17 cellular contexts compared by ENCODE assay signal in the genomic region with DNA sequence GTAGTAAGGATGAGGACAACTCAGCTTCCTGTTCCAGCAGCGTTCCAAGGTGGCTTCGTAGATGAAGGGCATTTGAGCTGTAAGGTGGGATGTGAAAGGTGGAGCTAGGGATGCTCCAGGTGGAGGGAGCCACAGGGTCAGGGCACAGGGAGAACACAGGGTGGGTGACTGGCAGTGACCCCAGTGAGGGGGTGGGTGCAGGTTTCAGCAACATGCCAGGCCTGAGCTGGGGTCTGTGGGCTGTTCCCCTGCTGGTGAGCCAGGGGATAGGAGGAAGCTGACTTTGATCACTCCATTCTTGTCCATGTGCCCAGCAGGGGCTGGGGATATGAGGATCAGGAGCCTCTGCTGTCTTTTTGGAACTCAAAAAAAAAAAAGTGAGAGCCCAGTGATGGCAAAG. TPM values are rescaled to one million over a fixed set of nuclear protein-coding genes. Genes with fewer than 3 reads are reported as not detected.
DNase-seq lines count a peak whose midpoint lies in the region; ATAC-seq, FAIRE-seq and TF ChIP-seq lines count a peak whose summit lies in the region.
"Had no signal": no experiment of that assay in that cellular context is flagged by ENCODE, and none has a peak within 500 bp of the region (broad histone marks: within the 10 kb centered on the region; RNA-seq: fewer than 3 reads in every experiment).

No MANE protein-coding gene starts in this region.

- H3K4me1 ChIP-seq in HEK293 (ENCODE audit: control insufficient read depth, insufficient read depth, low read length), result no peaks in the 10 kb centered on the region
- no peaks in the 10 kb centered on the region for H3K4me1 ChIP-seq in K562 (replicated peaks in 1 of 2; ENCODE audit: control insufficient read depth in 2 of 2, insufficient read depth in 2 of 2, low read length in 2 of 2)
- H3K4me1 ChIP-seq in mesendoderm (ENCODE audit: control insufficient read depth, low read depth, low read length), result no peaks in the 10 kb centered on the region

- POLR2A ChIA-PET in HEK293 (lab: Yijun Ruan, JAX) (no interaction called here), K562 (lab: Yijun Ruan, JAX) (interaction anchor here (0.6 to 3.0 kb wide), 3 partner anchors 10 to 207 kb away, joined by 3 to 14 read pairs (median 3); no protein-coding TSS in a partner anchor)

- no peak overlapping the region for H3K9ac ChIP-seq in K562 (ENCODE audit: insufficient read depth in 1 of 2, low read depth in 2 of 2, low read length in 2 of 2)
- H3K9ac ChIP-seq in mesendoderm (ENCODE audit: low read length), result no peak overlapping the region

- H3K4ac ChIP-seq in mesendoderm (ENCODE audit: low read depth, low read length), result no peak overlapping the region

- no peak overlapping the region for H4K5ac ChIP-seq in mesendoderm (ENCODE audit: low read length)

- no peak overlapping the region for H4K8ac ChIP-seq in mesendoderm (ENCODE audit: low read depth, low read length)

- no peak overlapping the region for H2AK5ac ChIP-seq in mesendoderm (ENCODE audit: low read length)

- H3K36me3 ChIP-seq in HEK293 (ENCODE audit: control insufficient read depth in 2 of 2, insufficient read depth in 1 of 2, low read length in 2 of 2) (no peaks in the 10 kb centered on the region), K562 (ENCODE audit: control insufficient read depth, insufficient read depth, low read length) (no peaks in the 10 kb centered on the region), mesendoderm (ENCODE audit: control insufficient read depth, insufficient read depth, low read length) (no peaks in the 10 kb centered on the region)

- H3K79me1 ChIP-seq in mesendoderm (ENCODE audit: low read length), result no peaks in the 10 kb centered on the region

- FAIRE-seq in K562 (lab: Jason Lieb, UNC), result no peak
- FAIRE-seq: TTC549 had no signal

- no peak overlapping the region for H3K4me2 ChIP-seq in K562 (ENCODE audit: insufficient read depth, low read length)
- H3K4me2 ChIP-seq in mesendoderm (ENCODE audit: low read length), result no peak overlapping the region

- TF ChIP-seq CTCF in HEK293 (tag by site-specific recombination; IDR thresholded peaks at IDR 0.05), result peak; percentile 43; the same call in 1 of the 2 replicates
- TF ChIP-seq CTCF in K562 (IDR thresholded peaks at IDR 0.05 in 2 of 3, conservative IDR thresholded peaks at IDR 0.05 in 1 of 3; ENCODE audit: insufficient read depth in 2 of 3, low read depth in 1 of 3, low read length in 3 of 3), result peak; percentile 35 to 49 (median 44); a peak in 4 of 6 replicates

- no peak for TF ChIP-seq EP300 in K562 (IDR thresholded peaks at IDR 0.05; ENCODE audit: low read length)

- CTCF ChIA-PET in HEK293 (lab: Yijun Ruan, JAX) (interaction anchor here (0.6 to 1.8 kb wide), 6 partner anchors 12 to 1944 kb away, joined by 3 to 11 read pairs (median 4); no protein-coding TSS in a partner anchor), K562 (lab: Yijun Ruan, JAX; ENCODE audit: low intra/inter-chr PET ratio) (no interaction called here)

- in situ Hi-C loops in K562 (cut with MboI), result no loop called here

- H3K56ac ChIP-seq in mesendoderm (ENCODE audit: low read length), result no peak overlapping the region

- no peak overlapping the region for H3K23ac ChIP-seq in mesendoderm (ENCODE audit: low read length)

- no TSS peak for BruUV-seq in K562 (replicated peaks; lab: Mats Ljungman, UMichigan)

- no peaks in the 10 kb centered on the region for H3K9me1 ChIP-seq in K562 (ENCODE audit: control insufficient read depth, insufficient read depth, low read length)

- peak; percentile 55; the same call in 2 of the 3 replicates for ATAC-seq in K562
- no peak for ATAC-seq in GM18505 (IDR thresholded peaks at IDR 0.05; ENCODE audit: unreplicated experiment)
- ATAC-seq in GM18909 (IDR thresholded peaks at IDR 0.05; ENCODE audit: poor library complexity, unreplicated experiment), result no peak
- ATAC-seq: activated naive CD4-positive, alpha-beta T cell treated with anti-CD3 and anti-CD28 coated beads, Interleukin-2, amount 50 U/mL, for 72 hours had no signal

- no peak overlapping the region for H2BK120ac ChIP-seq in mesendoderm (ENCODE audit: low read depth, low read length)

- no peak for TF ChIP-seq RAD21 in K562 (CRISPR knock-in tag; conservative IDR thresholded peaks at IDR 0.05 in 1 of 2, IDR thresholded peaks at IDR 0.05 in 1 of 2)

- no peak overlapping the region for H2AFZ ChIP-seq in K562 (ENCODE audit: low read depth, low read length)

- TF ChIP-seq POLR2A in K562 (conservative IDR thresholded peaks at IDR 0.05) (no peak), GM18505 (IDR thresholded peaks at IDR 0.05; ENCODE audit: borderline replicate concordance, extremely low read depth, insufficient read depth, insufficient read length) (no peak)

- 0% methylated on average over 2 of the region's 2 CpGs for WGBS in K562 (ENCODE audit: insufficient coverage, low coverage, missing lambda C conversion rate)
- no CpG with 5 or more reads among the region's 2 CpGs for WGBS in mesendoderm (ENCODE audit: extremely low coverage, insufficient coverage, low lambda C conversion rate)

- no peaks in the 10 kb centered on the region for H3K79me2 ChIP-seq in K562 (ENCODE audit: control insufficient read depth, insufficient read depth, low read length)
- H3K79me2 ChIP-seq in mesendoderm (ENCODE audit: control insufficient read depth, insufficient read depth, low read length), result no peaks in the 10 kb centered on the region

- H3K9me3 ChIP-seq in HEK293 (ENCODE audit: control insufficient read depth, insufficient read depth, low read depth, low read length) (no peaks in the 10 kb centered on the region), K562 (replicated peaks; ENCODE audit: control insufficient read depth, insufficient read depth, low read depth, low read length) (no peaks in the 10 kb centered on the region)

- no peak overlapping the region for H2BK5ac ChIP-seq in mesendoderm (ENCODE audit: low read length)

- peaks cover 14% of the 10 kb centered on the region; the same call in 1 of the 2 replicates for H4K20me1 ChIP-seq in K562 (replicated peaks; ENCODE audit: control insufficient read depth, insufficient read depth, low read length)

- H3K4me3 ChIP-seq in HEK293 (ENCODE audit: low read depth, low read length), result no peak overlapping the region
- H3K4me3 ChIP-seq in K562, result no peak overlapping the region
- H3K4me3 ChIP-seq in mesendoderm (ENCODE audit: low read length), result no peak overlapping the region
- H3K4me3 ChIP-seq: coronary artery had no signal

- H2BK15ac ChIP-seq in mesendoderm (replicated peaks; ENCODE audit: low read depth), result no peak overlapping the region

- H3K27ac ChIP-seq in HEK293 (ENCODE audit: extremely low read depth, low read depth, low read length) (no peak overlapping the region), K562 (ENCODE audit: extremely low read depth, low read depth, low read length) (no peak overlapping the region), mesendoderm (ENCODE audit: low read depth, low read length) (no peak overlapping the region)
- H3K27ac ChIP-seq: coronary artery had no signal

- no peak overlapping the region for H3K18ac ChIP-seq in mesendoderm (ENCODE audit: low read length)

- H3K27me3 ChIP-seq in K562 (ENCODE audit: control insufficient read depth in 2 of 2, insufficient read depth in 2 of 2, low read length in 2 of 2) (peaks cover 30 to 63% of the 10 kb centered on the region in 2 experiments), mesendoderm (ENCODE audit: insufficient read depth, low read length, poor library complexity) (no peaks in the 10 kb centered on the region)

- intact Hi-C loops in K562 (cut with micrococcal nuclease), result no loop called here

- DNase-seq in AG20443 (ENCODE audit: low spot score), result peak; percentile 7
- DNase-seq in K562 (ENCODE audit: extremely low read depth in 1 of 4, low spot score in 3 of 4), result peak in 3 of 4 experiments; percentile 18 to 48 (median 42)
- DNase-seq in mesendoderm, result peak; percentile 46
- no peak for DNase-seq in hypothalamus (lab: John Stamatoyannopoulos, UW)
- DNase-seq in foreskin melanocyte, result no peak
- DNase-seq: DND-41; immature natural killer cell; NCI-H187 treated with DMSO at 0.1 percent for 48 hours; Right ventricle myocardium superior; stimulated activated CD4-positive, alpha-beta T cell treated with anti-CD3 and anti-CD28 coated beads, Interleukin-4, amount 100 ng/mL, for 24 hours; stimulated activated naive B cell treated with anti-CD40 and anti-IgM and Interleukin-4, amounts not matched to agents 10 μg/mL and 1 μg/mL and 100 μg/mL, for 72 hours had no signal

TF ChIP-seq in K562, 482 proteins besides CTCF, POLR2A, EP300 and RAD21 (continues in another document):
- TF ChIP-seq, protein P1, sequence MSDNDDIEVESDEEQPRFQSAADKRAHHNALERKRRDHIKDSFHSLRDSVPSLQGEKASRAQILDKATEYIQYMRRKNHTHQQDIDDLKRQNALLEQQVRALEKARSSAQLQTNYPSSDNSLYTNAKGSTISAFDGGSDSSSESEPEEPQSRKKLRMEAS (CRISPR knock-in tag; IDR thresholded peaks at IDR 0.05), result no peak
- TF ChIP-seq KAT7 (CRISPR knock-in tag; IDR thresholded peaks at IDR 0.05; ENCODE audit: borderline replicate concordance) (no peak), HNRNPUL1 (IDR thresholded peaks at IDR 0.05; ENCODE audit: low read length) (no peak), ZNF408 (CRISPR knock-in tag; IDR thresholded peaks at IDR 0.05; ENCODE audit: low read depth) (no peak), GATA2 (CRISPR knock-in tag; IDR thresholded peaks at IDR 0.05) (no peak), ZNF551 (CRISPR knock-in tag; IDR thresholded peaks at IDR 0.05) (no peak), ZNF133 (CRISPR knock-in tag; IDR thresholded peaks at IDR 0.05) (no peak)

RNA-seq across cellular contexts. Expression of gene CDH23, which starts 33.2 kb away (rescaled TPM):
- total RNA-seq in K562 (2011; cell fraction: chromatin; rRNA removed; ENCODE audit: low replicate concordance), result 0.32 and 1.6 TPM in 2 replicates
- total RNA-seq in K562 (2011; cell fraction: nucleolus; rRNA removed), result 0.50 and 0.66 TPM in 2 replicates
- 0.22 and 0.84 TPM in 2 replicates for total RNA-seq in K562 (2011; cell fraction: nucleoplasm; rRNA removed)
- total RNA-seq in K562 (2014; rRNA removed), result 0.29 and 0.45 TPM in 2 replicates
- total RNA-seq in K562 (2014; rRNA removed; fragmentation: Illumina TruSeq; extraction: Trizol), result 0.41 and 0.47 TPM in 2 replicates
- 0.18 and 0.34 TPM in 2 replicates for total RNA-seq in K562 (2015; rRNA removed; fragmentation: Illumina TruSeq; extraction: Trizol)
- total RNA-seq in K562 (2021), result 0.47 and 0.53 TPM in 2 replicates
- polyA plus RNA-seq in K562 (2011; rRNA removed), result 0.15 and 0.71 TPM in 2 replicates
- polyA plus RNA-seq in K562 (2011; cell fraction: cytosol; rRNA removed), result 0.12 and 1.1 TPM in 2 replicates
- 0.67 and 3.2 TPM in 2 replicates for polyA plus RNA-seq in K562 (2011; cell fraction: nucleus; rRNA removed)
- polyA plus RNA-seq in K562 (2012), result 0.42 and 0.94 TPM in 2 replicates
- polyA plus RNA-seq in K562 (2014; fragmentation: Illumina TruSeq; extraction: Trizol), result 0.24 and 0.61 TPM in 2 replicates
- polyA plus RNA-seq in K562 (2014; fragmentation: Nextera tagmentation; extraction: Ambion mirVana), result under 1 TPM; 0.34 to 0.36 TPM
- 0.43 and 1.2 TPM in 2 replicates for polyA plus RNA-seq in K562 (2014; rRNA removed)
- 0.42 TPM in 1 of 2 replicates, not detected in the other for polyA minus RNA-seq in K562 (2011; rRNA and poly(A)+ RNA removed)
- polyA minus RNA-seq in K562 (2011; cell fraction: cytosol; rRNA and poly(A)+ RNA removed), result 0.95 TPM in 1 of 2 replicates, not detected in the other
- 0.44 and 0.54 TPM in 2 replicates for polyA minus RNA-seq in K562 (2011; cell fraction: nucleus; rRNA and poly(A)+ RNA removed)
- polyA plus RNA-seq in mesendoderm (2013, experiment 1 of 2), result 2.1 TPM
- 1.7 TPM for polyA plus RNA-seq in mesendoderm (2013, experiment 2 of 2)

Comparison
In these comparisons a context has a peak if more than half of its experiments do, and no peak if none do; other contexts are left out.
1. DNase-seq: peak in AG20443 (single experiment), K562 (3 of 4) and mesendoderm (single experiment); none in hypothalamus (0 of 51) and foreskin melanocyte (single experiment).